14 cellular contexts compared by ENCODE assay signal in the genomic region with DNA sequence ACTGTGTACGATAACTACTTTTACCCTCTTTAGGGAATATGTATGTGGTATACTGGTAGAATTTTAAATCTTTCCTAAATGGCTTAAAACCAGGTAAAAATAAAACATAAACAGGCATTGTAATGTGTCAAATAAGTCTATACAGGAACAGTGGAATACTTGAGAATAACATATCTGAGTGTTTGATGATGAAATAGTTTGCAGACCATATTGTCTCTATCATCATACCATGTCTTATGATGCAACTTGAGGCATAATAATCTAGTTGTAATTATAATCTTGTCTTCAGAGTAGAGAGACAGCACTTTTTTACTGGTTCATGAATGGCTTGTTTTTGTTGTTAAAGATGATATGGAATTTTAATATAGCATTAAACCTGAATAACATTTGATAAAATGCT.
DNase-seq lines count a peak whose midpoint lies in the region; ATAC-seq and TF ChIP-seq lines count a peak whose summit lies in the region.
"Had no signal": no experiment of that assay in that cellular context is flagged by ENCODE, and none has a peak within 500 bp of the region (broad histone marks: within the 10 kb centered on the region; RNA-seq: fewer than 3 reads in every experiment).

No MANE protein-coding gene starts in this region.

- H3K79me1 ChIP-seq in IMR-90 (ENCODE audit: low read depth in 1 of 2, low read length in 2 of 2): peaks cover 0 to 8% of the 10 kb centered on the region in 2 experiments; a peak in 1 of 4 replicates

- TF ChIP-seq CTCF in IMR-90 (conservative IDR thresholded peaks at IDR 0.05; ENCODE audit: low read depth, low read length) (no peak), Calu3 (IDR thresholded peaks at IDR 0.05; ENCODE audit: unreplicated experiment) (no peak)

- no peak for TF ChIP-seq POLR2A in IMR-90 (IDR thresholded peaks at IDR 0.05; ENCODE audit: low read depth, low read length)

- H3K4me3 ChIP-seq in IMR-90 (ENCODE audit: insufficient read depth, low read depth, low read length): no peak overlapping the region
- H3K4me3 ChIP-seq: HAP-1 had no signal

- peak overlapping the region; percentile 40 for H3K27ac Mint-ChIP-seq in stimulated activated memory B cell treated with anti-CD40 and anti-IgM and Interleukin-4, amounts not matched to agents 10 μg/mL and 1 μg/mL and 100 μg/mL, for 72 hours
- H3K27ac Mint-ChIP-seq in Calu3 (ENCODE audit: unreplicated experiment): no peak overlapping the region
- H3K27ac Mint-ChIP-seq: CD4-positive, CD25-positive, alpha-beta regulatory T cell; CD8-positive, alpha-beta memory T cell had no signal

- H4K8ac ChIP-seq in IMR-90 (ENCODE audit: low read depth in 2 of 2, low read length in 2 of 2): no peak overlapping the region

- no peak overlapping the region for H2AK5ac ChIP-seq in IMR-90 (ENCODE audit: low read depth, low read length)

- no peaks in the 10 kb centered on the region for H3K9me3 ChIP-seq in IMR-90 (ENCODE audit: control insufficient read depth, insufficient read depth, low read length)
- H3K9me3 ChIP-seq: BE2C, HAP-1 had no signal

- no peak overlapping the region for H2BK20ac ChIP-seq in IMR-90 (ENCODE audit: low read depth, low read length)

- no peak overlapping the region for H2BK120ac ChIP-seq in IMR-90 (ENCODE audit: low read depth, low read length)

- H3K4ac ChIP-seq in IMR-90 (ENCODE audit: low read depth, low read length): no peak overlapping the region

- WGBS in IMR-90 (ENCODE audit: extremely low coverage in 2 of 2, insufficient read length in 1 of 2), 2 experiments: no CpG with 5 or more reads among the region's 1 CpG

- no peaks in the 10 kb centered on the region for H4K20me1 ChIP-seq in IMR-90 (ENCODE audit: insufficient read depth, low read length)

- no peak overlapping the region for H3K27ac ChIP-seq in IMR-90 (ENCODE audit: insufficient read depth, low read length)

- CTCF ChIA-PET in IMR-90 (lab: Yijun Ruan, JAX): no interaction called here
- CTCF ChIA-PET in Calu3 (lab: Charles Lee): no interaction called here

- no peak for DNase-seq in IMR-90
- DNase-seq in amniotic epithelial cell (ENCODE audit: low read depth): peak; percentile 27
- peak; percentile 2 for DNase-seq in fibroblast of the conjunctiva (ENCODE audit: low read depth)
- no peak for DNase-seq in posterior cingulate gyrus
- no peak for DNase-seq in Calu3
- DNase-seq in foreskin melanocyte: no peak
- DNase-seq: ACHN; BE2C; C1 segment of cervical spinal cord; CD4-positive, CD25-positive, alpha-beta regulatory T cell; CD8-positive, alpha-beta memory T cell; COR-L47 had no signal

- no peaks in the 10 kb centered on the region for H3K27me3 ChIP-seq in IMR-90 (ENCODE audit: control insufficient read depth, insufficient read depth, low read length)
- H3K27me3 ChIP-seq: BE2C had no signal

- BruUV-seq in IMR-90 (replicated peaks; lab: Mats Ljungman, UMichigan): no TSS peak
- no TSS peak for BruUV-seq in Calu3 (replicated peaks; lab: Mats Ljungman, UMichigan)

- no peaks in the 10 kb centered on the region for H3K36me3 ChIP-seq in IMR-90 (ENCODE audit: control insufficient read depth, insufficient read depth, low read length)
- H3K36me3 ChIP-seq: BE2C, HAP-1 had no signal

- peaks cover 7% of the 10 kb centered on the region for H3K36me3 Mint-ChIP-seq in stimulated activated memory B cell treated with anti-CD40 and anti-IgM and Interleukin-4, amounts not matched to agents 10 μg/mL and 1 μg/mL and 100 μg/mL, for 72 hours
- H3K36me3 Mint-ChIP-seq in Calu3 (ENCODE audit: insufficient read depth, unreplicated experiment): no peaks in the 10 kb centered on the region
- H3K36me3 Mint-ChIP-seq: CD4-positive, CD25-positive, alpha-beta regulatory T cell; CD8-positive, alpha-beta memory T cell had no signal

- intact Hi-C loops in IMR-90 (cut with micrococcal nuclease): no loop called here
- intact Hi-C loops in posterior cingulate gyrus (cut with DNase I): no loop called here
- intact Hi-C loops in Calu3 (cut with micrococcal nuclease; ENCODE audit: unreplicated experiment): no loop called here

- H3K14ac ChIP-seq in IMR-90 (replicated peaks; ENCODE audit: low read depth, low read length): no peak overlapping the region

- H3K9me1 ChIP-seq in IMR-90 (ENCODE audit: insufficient read depth, low read length): peaks cover 4% of the 10 kb centered on the region; the same call in 1 of the 2 replicates

- POLR2A ChIA-PET in IMR-90 (lab: Charles Lee; ENCODE audit: unreplicated experiment): no interaction called here

- no peak overlapping the region for H3K23ac ChIP-seq in IMR-90 (ENCODE audit: low read depth, low read length)

- H2BK15ac ChIP-seq in IMR-90 (ENCODE audit: low read depth, low read length): no peak overlapping the region

- no peak overlapping the region for H3K4me2 ChIP-seq in IMR-90 (ENCODE audit: low read depth, low read length)

- H4K91ac ChIP-seq in IMR-90 (ENCODE audit: insufficient read depth, low read depth, low read length): no peak overlapping the region

- dilution Hi-C loops in IMR-90 (cut with HindIII; ENCODE audit: low sequenced_read_pairs, unreplicated experiment): no loop called here

- no peak overlapping the region for H4K5ac ChIP-seq in IMR-90 (ENCODE audit: low read depth, low read length)

- ATAC-seq in IMR-90 (ENCODE audit: low read depth): no peak
- no peak for ATAC-seq in stimulated activated memory B cell treated with anti-CD40 and anti-IgM and Interleukin-4, amounts not matched to agents 10 μg/mL and 1 μg/mL and 100 μg/mL, for 72 hours

- H2AK9ac ChIP-seq in IMR-90 (replicated peaks; ENCODE audit: low read depth, low read length, poor library complexity): no peak overlapping the region

- no peaks in the 10 kb centered on the region for H3K4me1 ChIP-seq in IMR-90 (ENCODE audit: control insufficient read depth, insufficient read depth, low read length)
- H3K4me1 ChIP-seq: BE2C, HAP-1 had no signal

- H3K56ac ChIP-seq in IMR-90 (ENCODE audit: extremely low read depth, insufficient read depth, low read length): no peak overlapping the region

- no peak overlapping the region for H2BK5ac ChIP-seq in IMR-90 (ENCODE audit: low read depth, low read length, poor library complexity, severe bottlenecking)

- in situ Hi-C loops in IMR-90 (cut with MboI; ENCODE audit: low sequenced_read_pairs): no loop called here

- H3K9me3 Mint-ChIP-seq in stimulated activated memory B cell treated with anti-CD40 and anti-IgM and Interleukin-4, amounts not matched to agents 10 μg/mL and 1 μg/mL and 100 μg/mL, for 72 hours: no peaks in the 10 kb centered on the region
- H3K9me3 Mint-ChIP-seq in Calu3 (ENCODE audit: low read depth, unreplicated experiment): no peaks in the 10 kb centered on the region
- H3K9me3 Mint-ChIP-seq: CD4-positive, CD25-positive, alpha-beta regulatory T cell had no signal

- H2AFZ ChIP-seq in IMR-90 (replicated peaks; ENCODE audit: low read length, poor library complexity): no peak overlapping the region

- H3K9ac ChIP-seq in IMR-90 (ENCODE audit: low read depth, low read length): no peak overlapping the region

- no peaks in the 10 kb centered on the region for H3K27me3 Mint-ChIP-seq in stimulated activated memory B cell treated with anti-CD40 and anti-IgM and Interleukin-4, amounts not matched to agents 10 μg/mL and 1 μg/mL and 100 μg/mL, for 72 hours
- H3K27me3 Mint-ChIP-seq in Calu3 (ENCODE audit: unreplicated experiment): no peaks in the 10 kb centered on the region
- H3K27me3 Mint-ChIP-seq: CD4-positive, CD25-positive, alpha-beta regulatory T cell had no signal

- H3K4me1 Mint-ChIP-seq in stimulated activated memory B cell treated with anti-CD40 and anti-IgM and Interleukin-4, amounts not matched to agents 10 μg/mL and 1 μg/mL and 100 μg/mL, for 72 hours: peaks cover 45% of the 10 kb centered on the region
- H3K4me1 Mint-ChIP-seq in Calu3 (ENCODE audit: low read depth, unreplicated experiment): no peaks in the 10 kb centered on the region
- H3K4me1 Mint-ChIP-seq: CD4-positive, CD25-positive, alpha-beta regulatory T cell; CD8-positive, alpha-beta memory T cell had no signal

- no peak overlapping the region for H3K18ac ChIP-seq in IMR-90 (ENCODE audit: low read depth, low read length)

- no peak overlapping the region for H3K4me3 Mint-ChIP-seq in stimulated activated memory B cell treated with anti-CD40 and anti-IgM and Interleukin-4, amounts not matched to agents 10 μg/mL and 1 μg/mL and 100 μg/mL, for 72 hours
- no peak overlapping the region for H3K4me3 Mint-ChIP-seq in Calu3 (ENCODE audit: low read depth, unreplicated experiment)
- H3K4me3 Mint-ChIP-seq: CD4-positive, CD25-positive, alpha-beta regulatory T cell; CD8-positive, alpha-beta memory T cell had no signal

- TF ChIP-seq RAD21 in IMR-90 (IDR thresholded peaks at IDR 0.05; ENCODE audit: low read length): no peak

TF ChIP-seq in IMR-90, 13 proteins besides CTCF, POLR2A, EP300 and RAD21:
- peak; percentile 64 for TF ChIP-seq CEBPB (IDR thresholded peaks at IDR 0.05; ENCODE audit: low read depth, low read length)
- no peak for TF ChIP-seq MXI1 (IDR thresholded peaks at IDR 0.05; ENCODE audit: borderline replicate concordance, low read depth, low read length)
- no peak for TF ChIP-seq FOS (IDR thresholded peaks at IDR 0.05; ENCODE audit: low read depth, low read length)
TF ChIP-seq in IMR-90: peak in this region for 1.

Comparison
In these comparisons a context has a peak if more than half of its experiments do, and no peak if none do; other contexts are left out.
1. DNase-seq: peak in amniotic epithelial cell (single experiment) and fibroblast of the conjunctiva (single experiment); none in IMR-90 (single experiment), posterior cingulate gyrus (0 of 10), Calu3 (single experiment) and foreskin melanocyte (single experiment).